9 cellular contexts compared by ENCODE assay signal in genomic region chr10:93437000-93437945, GRCh38. TPM values are rescaled to one million over a fixed set of nuclear protein-coding genes. Genes with fewer than 3 reads are reported as not detected.
DNase-seq lines count a peak whose midpoint lies in the region; TF ChIP-seq lines count a peak whose summit lies in the region.
"Had no signal": no experiment of that assay in that cellular context is flagged by ENCODE, and none has a peak within 500 bp of the region (broad histone marks: within the 10 kb centered on the region; RNA-seq: fewer than 3 reads in every experiment).

No MANE protein-coding gene starts in this region.

- no peaks in the 10 kb centered on the region for H3K27me3 ChIP-seq in brain microvascular endothelial cell (replicated peaks)
- no peaks in the 10 kb centered on the region for H3K27me3 ChIP-seq in skeletal muscle satellite cell (ENCODE audit: control insufficient read depth, insufficient read depth, low read length)

- no peaks in the 10 kb centered on the region for H3K4me1 Mint-ChIP-seq in T-helper 2 cell treated with Interferon-gamma antibody and Interleukin-4, amounts not matched to agents 5 μg/mL and 100 μg/mL, for 36 hours (ENCODE audit: low read depth)
- H3K4me1 Mint-ChIP-seq: activated B cell treated with CpG ODN at 0.5 μM for 24 hours had no signal

- no peaks in the 10 kb centered on the region for H3K9me3 Mint-ChIP-seq in T-helper 2 cell treated with Interferon-gamma antibody and Interleukin-4, amounts not matched to agents 5 μg/mL and 100 μg/mL, for 36 hours
- H3K9me3 Mint-ChIP-seq: activated B cell treated with CpG ODN at 0.5 μM for 24 hours had no signal

- H3K36me3 ChIP-seq in brain microvascular endothelial cell (replicated peaks) (peaks cover 6% of the 10 kb centered on the region), skeletal muscle satellite cell (ENCODE audit: insufficient read depth, low read length) (peaks cover 38% of the 10 kb centered on the region)

- in situ Hi-C loops in brain microvascular endothelial cell (cut with HindIII; ENCODE audit: low pct_ligation_motif_present, low sequenced_read_pairs) = no loop called here

- no peak overlapping the region for H3K4me3 Mint-ChIP-seq in T-helper 2 cell treated with Interferon-gamma antibody and Interleukin-4, amounts not matched to agents 5 μg/mL and 100 μg/mL, for 36 hours
- H3K4me3 Mint-ChIP-seq: activated B cell treated with CpG ODN at 0.5 μM for 24 hours had no signal

- no peaks in the 10 kb centered on the region for H3K9me3 ChIP-seq in skeletal muscle satellite cell (replicated peaks; ENCODE audit: low read length)

- H3K9ac ChIP-seq in skeletal muscle satellite cell (ENCODE audit: low read depth, low read length) = peak overlapping the region; percentile 93

- TF ChIP-seq CTCF in brain microvascular endothelial cell (IDR thresholded peaks at IDR 0.05; ENCODE audit: low read depth, low read length, missing control alignments) = no peak

- no peaks in the 10 kb centered on the region for H3K36me3 Mint-ChIP-seq in T-helper 2 cell treated with Interferon-gamma antibody and Interleukin-4, amounts not matched to agents 5 μg/mL and 100 μg/mL, for 36 hours (ENCODE audit: low read depth)

- peak overlapping the region; percentile 26 for H3K4me3 ChIP-seq in brain microvascular endothelial cell (ENCODE audit: low read depth, low read length)
- peak overlapping the region; percentile 43 for H3K4me3 ChIP-seq in skeletal muscle satellite cell (ENCODE audit: low read length)

- no peak overlapping the region for H3K27ac Mint-ChIP-seq in T-helper 2 cell treated with Interferon-gamma antibody and Interleukin-4, amounts not matched to agents 5 μg/mL and 100 μg/mL, for 36 hours
- H3K27ac Mint-ChIP-seq: activated B cell treated with CpG ODN at 0.5 μM for 24 hours had no signal

- peaks cover 70% of the 10 kb centered on the region for H3K4me1 ChIP-seq in skeletal muscle satellite cell (ENCODE audit: control insufficient read depth, insufficient read depth, low read length)

- H3K4me2 ChIP-seq in skeletal muscle satellite cell (ENCODE audit: low read length) = peak overlapping the region; percentile 76

- no peaks in the 10 kb centered on the region for H3K27me3 Mint-ChIP-seq in T-helper 2 cell treated with Interferon-gamma antibody and Interleukin-4, amounts not matched to agents 5 μg/mL and 100 μg/mL, for 36 hours (ENCODE audit: low read depth)

- H3K27ac ChIP-seq in brain microvascular endothelial cell = peak overlapping the region; percentile 99

- DNase-seq in HuH-7.5 (ENCODE audit: low spot score) (peak; percentile 36), brain microvascular endothelial cell (peak; percentile 96), iPS-NIHi11 (ENCODE audit: low spot score) (peak; percentile 71), SKM-1 (lab: John Stamatoyannopoulos, UW; ENCODE audit: unreplicated experiment) (no peak), NCI-H187 (lab: John Stamatoyannopoulos, UW) (no peak), NCI-H1048 (lab: John Stamatoyannopoulos, UW) (no peak)
- no peak for DNase-seq in T-helper 2 cell treated with Interferon-gamma antibody and Interleukin-4, amounts not matched to agents 5 μg/mL and 100 μg/mL, for 36 hours (ENCODE audit: low spot score)
- DNase-seq: activated B cell treated with CpG ODN at 0.5 μM for 24 hours had no signal

RNA-seq across cellular contexts. Expression of gene MYOF, which starts 44.9 kb away (rescaled TPM):
- total RNA-seq in skeletal muscle satellite cell (2012; rRNA removed) = 168 and 212 TPM in 2 replicates

RNA-seq across cellular contexts. Expression of gene CEP55, which starts 59.1 kb away (rescaled TPM):
- 21.5 and 29.3 TPM in 2 replicates for total RNA-seq in skeletal muscle satellite cell (2012; rRNA removed)

Comparison
In these comparisons a context has a peak if more than half of its experiments do, and no peak if none do; other contexts are left out.
1. DNase-seq: peak in HuH-7.5 (single experiment), brain microvascular endothelial cell (single experiment) and iPS-NIHi11 (single experiment); none in SKM-1 (single experiment), T-helper 2 cell treated with Interferon-gamma antibody and Interleukin-4, amounts not matched to agents 5 μg/mL and 100 μg/mL, for 36 hours (single experiment), NCI-H187 (0 of 2) and NCI-H1048 (single experiment).